ENCODE assay signal across 22 cellular contexts in genomic region chr3:129503387-129504010, GRCh38. TPM values are rescaled to one million over a fixed set of nuclear protein-coding genes. Genes with fewer than 3 reads are reported as not detected.
DNase-seq lines count a peak whose midpoint lies in the region; TF ChIP-seq lines count a peak whose summit lies in the region.
"Had no signal": no experiment of that assay in that cellular context is flagged by ENCODE, and none has a peak within 500 bp of the region (broad histone marks: within the 10 kb centered on the region; RNA-seq: fewer than 3 reads in every experiment).

No MANE protein-coding gene starts in this region.

- no peak overlapping the region for H3K27ac Mint-ChIP-seq in endodermal cell

- no peak overlapping the region for H3K27ac ChIP-seq in A673 (ENCODE audit: low read depth, low read length, poor library complexity, severe bottlenecking)
- H3K27ac ChIP-seq in HEK293 (ENCODE audit: extremely low read depth, low read depth, low read length) = no peak overlapping the region
- peak overlapping the region in 53 of 59 donors; percentile 14 to 84 (median 59) for H3K27ac ChIP-seq in dorsolateral prefrontal cortex
- no peak overlapping the region for H3K27ac ChIP-seq in endodermal cell (ENCODE audit: low read depth, low read length)
- H3K27ac ChIP-seq: HL-60, Peyer's patch, suprapubic skin had no signal

- no peaks in the 10 kb centered on the region for H3K4me1 ChIP-seq in A673 (ENCODE audit: insufficient read depth, low read length, poor library complexity, severe bottlenecking)
- H3K4me1 ChIP-seq in HEK293 (ENCODE audit: control insufficient read depth, insufficient read depth, low read length) = no peaks in the 10 kb centered on the region
- peaks cover 3% of the 10 kb centered on the region for H3K4me1 ChIP-seq in endodermal cell (ENCODE audit: control insufficient read depth, insufficient read depth, low read length)
- H3K4me1 ChIP-seq: Peyer's patch had no signal

- H3K4me1 Mint-ChIP-seq in endodermal cell = peaks cover 7% of the 10 kb centered on the region

- no peaks in the 10 kb centered on the region for H3K27me3 Mint-ChIP-seq in endodermal cell (ENCODE audit: insufficient read depth)

- CTCF ChIA-PET in A673 (lab: Charles Lee) = no interaction called here
- CTCF ChIA-PET in HEK293 (lab: Yijun Ruan, JAX) = interaction anchor here (0.6 to 1.4 kb wide), 2 partner anchors 14 to 96 kb away, joined by 3 read pairs; no protein-coding TSS in a partner anchor

- intact Hi-C loops in A673 (cut with micrococcal nuclease; ENCODE audit: unreplicated experiment) = no loop called here
- intact Hi-C loops in dorsolateral prefrontal cortex (cut with DNase I) = no loop called here

- H3K9ac ChIP-seq in endodermal cell (ENCODE audit: extremely low read depth, low read length, poor library complexity, severe bottlenecking) = no peak overlapping the region

- H3K9me3 ChIP-seq in A673 (ENCODE audit: low read depth, low read length, poor library complexity, severe bottlenecking) (no peaks in the 10 kb centered on the region), HEK293 (ENCODE audit: control insufficient read depth, insufficient read depth, low read depth, low read length) (no peaks in the 10 kb centered on the region), endodermal cell (ENCODE audit: control insufficient read depth, low read length) (no peaks in the 10 kb centered on the region)
- H3K9me3 ChIP-seq: Peyer's patch, suprapubic skin had no signal

- no peak overlapping the region for H3K4me3 Mint-ChIP-seq in endodermal cell

- H3K4me3 ChIP-seq in A673 (ENCODE audit: low read depth, low read length, poor library complexity, severe bottlenecking) = no peak overlapping the region
- H3K4me3 ChIP-seq in HEK293 (ENCODE audit: low read depth, low read length) = no peak overlapping the region
- no peak overlapping the region for H3K4me3 ChIP-seq in dorsolateral prefrontal cortex
- no peak overlapping the region for H3K4me3 ChIP-seq in endodermal cell (ENCODE audit: low read length)
- H3K4me3 ChIP-seq: Peyer's patch, suprapubic skin had no signal

- POLR2A ChIA-PET in A673 (lab: Charles Lee; ENCODE audit: low non-redundant PET) (interaction anchor here (0.5 kb wide), 1 partner anchor 26 kb away, joined by 4 read pairs; no protein-coding TSS in a partner anchor), HEK293 (lab: Yijun Ruan, JAX) (interaction anchor here (0.6 kb wide), 2 partner anchors 10 to 327 kb away, joined by 3 to 6 read pairs; no protein-coding TSS in a partner anchor)

- no TSS peak for BruUV-seq in A673 (replicated peaks; lab: Mats Ljungman, UMichigan)

- WGBS in endodermal cell (ENCODE audit: insufficient coverage in 1 of 2, insufficient read length in 1 of 2), 2 experiments = 84 to 92% methylated on average over 5 to 9 of the region's 9 CpGs

- TF ChIP-seq CTCF in A673 (conservative IDR thresholded peaks at IDR 0.05; ENCODE audit: low read depth, low read length) (no peak), HEK293 (tag by site-specific recombination; IDR thresholded peaks at IDR 0.05) (no peak), dorsolateral prefrontal cortex (IDR thresholded peaks at IDR 0.05 in 54 of 56, conservative IDR thresholded peaks at IDR 0.05 in 2 of 56; ENCODE audit: low read depth in 1 of 56, partially characterized antibody in 56 of 56) (no peak), endodermal cell (conservative IDR thresholded peaks at IDR 0.05) (no peak)

- no peaks in the 10 kb centered on the region for H3K36me3 ChIP-seq in A673 (ENCODE audit: insufficient read depth, low read length, poor library complexity, severe bottlenecking)
- peaks cover 0 to 55% of the 10 kb centered on the region in 2 experiments; a peak in 1 of 3 replicates for H3K36me3 ChIP-seq in HEK293 (ENCODE audit: control insufficient read depth in 2 of 2, insufficient read depth in 1 of 2, low read length in 2 of 2)
- H3K36me3 ChIP-seq in endodermal cell (ENCODE audit: control insufficient read depth, insufficient read depth, low read length) = peaks cover 49% of the 10 kb centered on the region

- no peaks in the 10 kb centered on the region for H3K9me3 Mint-ChIP-seq in endodermal cell

- peaks cover 44% of the 10 kb centered on the region for H3K36me3 Mint-ChIP-seq in endodermal cell (ENCODE audit: low read depth)

- no peaks in the 10 kb centered on the region for H3K27me3 ChIP-seq in A673 (replicated peaks; ENCODE audit: insufficient read depth, low read depth, low read length, poor library complexity)
- no peaks in the 10 kb centered on the region for H3K27me3 ChIP-seq in dorsolateral prefrontal cortex
- H3K27me3 ChIP-seq in endodermal cell (ENCODE audit: control insufficient read depth, insufficient read depth, low read length, poor library complexity, severe bottlenecking) = no peaks in the 10 kb centered on the region
- H3K27me3 ChIP-seq: Peyer's patch, suprapubic skin had no signal

- DNase-seq in A673 (ENCODE audit: low spot score) (peak; percentile 19), NCI-H2227 treated with DMSO at 0.1 percent for 48 hours (lab: John Stamatoyannopoulos, UW) (peak; percentile 31), dorsolateral prefrontal cortex (no peak), endodermal cell (no peak), AG08395 (ENCODE audit: low spot score) (no peak)
- no peak for DNase-seq in stimulated activated CD4-positive, alpha-beta T cell treated with anti-CD3 and anti-CD28 coated beads, Interleukin-4, amount 100 ng/mL, for 1 hour
- no peak for DNase-seq in effector CD8-positive, alpha-beta T cell (lab: John Stamatoyannopoulos, UW)
- DNase-seq: activated CD4-positive, CD25-positive, alpha-beta regulatory T cell; activated CD8-positive, alpha-beta memory T cell treated with anti-CD3 and anti-CD28 coated beads, Interleukin-2, amount 50 U/mL, for 4 hours; activated naive CD4-positive, alpha-beta T cell treated with anti-CD3 and anti-CD28 coated beads, Interleukin-2, amount 50 U/mL, for 16 hours; central memory CD4-positive, alpha-beta T cell; glutamatergic neuron; Karpas-422; NCI-H1930; Peyer's patch had no signal

TF ChIP-seq in HEK293, 187 proteins besides CTCF, POLR2A, EP300 and RAD21:
- TF ChIP-seq ZFHX2 (tag by site-specific recombination; conservative IDR thresholded peaks at IDR 0.05) (peak; percentile 49), ZNF16 (tag by site-specific recombination; IDR thresholded peaks at IDR 0.05; ENCODE audit: low read depth) (no peak)

RNA-seq across cellular contexts. Expression of gene RHO, which starts 24.9 kb away (rescaled TPM):
- total RNA-seq in A673 (2021) (not detected in 2 replicates), dorsolateral prefrontal cortex (1 to 10 TPM in 42 of 120 experiments, under 1 TPM in 74, not detected in 4; 0.18 to 3.1 (median 0.82) TPM), endodermal cell (under 1 TPM; 0.22 to 0.26 TPM)
- not detected for polyA plus RNA-seq in endodermal cell (2013, experiment 1 of 2)
- polyA plus RNA-seq in endodermal cell (2013, experiment 2 of 2) = not detected
- total RNA-seq: epithelial cell of proximal tubule; osteoblast; Peyer's patch; suprapubic skin; T-helper 1 cell treated with Interleukin-12 subunit alpha and Interleukin-12 subunit beta and Interleukin-4 antibody, amounts not matched to agents 30 ng/mL and 1 ng/mL, for 36 hours had no signal
- polyA plus RNA-seq: keratinocyte had no signal

RNA-seq across cellular contexts. Expression of gene H1-8, which starts 39.5 kb away (rescaled TPM):
- total RNA-seq in A673 (2021) = not detected in 2 replicates
- total RNA-seq in dorsolateral prefrontal cortex = not detected
- not detected for total RNA-seq in endodermal cell
- not detected for polyA plus RNA-seq in endodermal cell (2013, experiment 1 of 2)
- polyA plus RNA-seq in endodermal cell (2013, experiment 2 of 2) = not detected
- total RNA-seq: epithelial cell of proximal tubule; osteoblast; Peyer's patch; suprapubic skin; T-helper 1 cell treated with Interleukin-12 subunit alpha and Interleukin-12 subunit beta and Interleukin-4 antibody, amounts not matched to agents 30 ng/mL and 1 ng/mL, for 36 hours had no signal
- polyA plus RNA-seq: keratinocyte had no signal

Comparison
In these comparisons a context has a peak if more than half of its experiments do, and no peak if none do; other contexts are left out.
1. DNase-seq: peak in A673 (single experiment) and NCI-H2227 treated with DMSO at 0.1 percent for 48 hours (single experiment); none in dorsolateral prefrontal cortex (0 of 10), endodermal cell (single experiment), stimulated activated CD4-positive, alpha-beta T cell treated with anti-CD3 and anti-CD28 coated beads, Interleukin-4, amount 100 ng/mL, for 1 hour (single experiment), effector CD8-positive, alpha-beta T cell (single experiment) and AG08395 (single experiment).
2. H3K27ac ChIP-seq: peak in dorsolateral prefrontal cortex (53 of 59); none in A673 (single experiment), HEK293 (single experiment) and endodermal cell (single experiment).